ENCODE assay signal across 9 cellular contexts in the genomic region with DNA sequence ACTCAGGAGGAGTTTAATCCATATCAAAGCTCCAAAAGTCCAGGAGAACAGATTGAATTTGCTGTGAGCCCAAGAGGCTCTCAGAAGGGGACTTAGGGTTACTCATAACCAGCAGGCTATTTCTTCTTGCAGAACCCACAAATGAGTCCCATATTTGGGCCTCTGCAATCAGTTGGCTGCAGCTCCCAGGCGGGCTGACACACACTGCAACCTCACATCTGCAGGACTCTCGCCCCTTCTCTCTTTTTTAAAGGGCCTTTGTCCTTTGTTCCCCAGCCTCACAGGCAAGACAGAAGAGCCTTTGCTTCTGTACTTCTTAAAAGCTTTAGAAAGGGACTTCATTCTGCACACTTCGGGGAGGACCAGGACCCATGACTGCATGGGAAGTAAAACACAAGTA. TPM values are rescaled to one million over a fixed set of nuclear protein-coding genes. Genes with fewer than 3 reads are reported as not detected.
A peak's percentile ranks its signal among the peaks of the same experiment; 100 is the strongest.
DNase-seq lines count a peak whose midpoint lies in the region; ATAC-seq lines count a peak whose summit lies in the region.
"Had no signal": no experiment of that assay in that cellular context is flagged by ENCODE, and none has a peak within 500 bp of the region (broad histone marks: within the 10 kb centered on the region; RNA-seq: fewer than 3 reads in every experiment).

No MANE protein-coding gene starts in this region.

- no peaks in the 10 kb centered on the region for H3K9me3 ChIP-seq in esophagus (ENCODE audit: control insufficient read depth in 2 of 2, insufficient read depth in 1 of 2, low read depth in 1 of 2, low read length in 1 of 2)

- peak; percentile 95 for DNase-seq in pons (ENCODE audit: low spot score)
- no peak for DNase-seq in posterior vena cava (ENCODE audit: low spot score)
- DNase-seq in DMS153 (lab: John Stamatoyannopoulos, UW) = no peak
- no peak for DNase-seq in NCI-H1092 treated with DMSO at 0.1 percent for 48 hours (lab: John Stamatoyannopoulos, UW)

- H3K27ac ChIP-seq in esophagus (ENCODE audit: low read depth in 2 of 2, low read length in 1 of 2) = peak overlapping the region; percentile 61 to 76
- H3K27ac ChIP-seq: KMS-11 had no signal

- peaks cover 8 to 13% of the 10 kb centered on the region in 2 donors for H3K4me1 ChIP-seq in esophagus (ENCODE audit: control insufficient read depth in 2 of 2, insufficient read depth in 2 of 2, low read length in 1 of 2)

- no peaks in the 10 kb centered on the region for H3K36me3 ChIP-seq in esophagus (ENCODE audit: control insufficient read depth in 2 of 2, insufficient read depth in 2 of 2, low read length in 1 of 2)

- ATAC-seq in GM18502 (IDR thresholded peaks at IDR 0.05; ENCODE audit: poor library complexity, unreplicated experiment) (peak; percentile 88), HG02884 (IDR thresholded peaks at IDR 0.05; ENCODE audit: unreplicated experiment) (peak; percentile 97), GM18517 (IDR thresholded peaks at IDR 0.05; ENCODE audit: unreplicated experiment) (no peak)

- intact Hi-C loops in posterior vena cava (cut with DNase I) = no loop called here

- no peak overlapping the region for H3K4me3 ChIP-seq in esophagus (ENCODE audit: low read depth in 1 of 2, low read length in 2 of 2)

- no peaks in the 10 kb centered on the region for H3K27me3 ChIP-seq in esophagus (ENCODE audit: control insufficient read depth in 1 of 2, insufficient read depth in 2 of 2, low read length in 2 of 2)

- WGBS in esophagus, 2 donors = 54 to 65% methylated on average over 3 of the region's 3 CpGs

RNA-seq across cellular contexts. Expression of a gene that starts 26.7 kb away (rescaled TPM):
- 1 to 10 TPM; 4.9 to 7.3 TPM for polyA plus RNA-seq in esophagus
- 100 to 1,000 TPM; 106 to 129 TPM for total RNA-seq in posterior vena cava
